13 cellular contexts compared by ENCODE assay signal in genomic region chr15:101684384-101684783, GRCh38. TPM values are rescaled to one million over a fixed set of nuclear protein-coding genes. Genes with fewer than 3 reads are reported as not detected.
DNase-seq lines count a peak whose midpoint lies in the region; FAIRE-seq and TF ChIP-seq lines count a peak whose summit lies in the region.
"Had no signal": no experiment of that assay in that cellular context is flagged by ENCODE, and none has a peak within 500 bp of the region (broad histone marks: within the 10 kb centered on the region; RNA-seq: fewer than 3 reads in every experiment).

No MANE protein-coding gene starts in this region.

- H3K4me2 ChIP-seq in astrocyte (ENCODE audit: low read length) (peak overlapping the region; percentile 31), hepatocyte (no peak overlapping the region), neuronal stem cell (ENCODE audit: insufficient read depth, low read length, poor library complexity, severe bottlenecking) (no peak overlapping the region)
- H3K4me2 ChIP-seq: KMS-11 had no signal

- no peaks in the 10 kb centered on the region for H3K9me2 ChIP-seq in hepatocyte (replicated peaks; ENCODE audit: insufficient read depth)

- DNase-seq in AG04449 (ENCODE audit: low read depth, low spot score): peak; percentile 82
- peak; percentile 5 for DNase-seq in H54 (ENCODE audit: insufficient read length, low spot score)
- DNase-seq in astrocyte (ENCODE audit: low read depth): peak; percentile 85
- DNase-seq in hepatocyte (ENCODE audit: low spot score): peak; percentile 69
- DNase-seq in GM10266 (ENCODE audit: extremely low spot score): no peak
- no peak for DNase-seq in stimulated activated CD4-positive, alpha-beta T cell treated with anti-CD3 and anti-CD28 coated beads, Interleukin-4, amount 100 ng/mL, for 4 hours
- DNase-seq in neuronal stem cell (ENCODE audit: low spot score): no peak
- DNase-seq in GM20000 (ENCODE audit: low spot score): no peak
- DNase-seq: CD4-positive, CD25-positive, alpha-beta regulatory T cell; mesendoderm; retina had no signal

- H3K4me3 ChIP-seq in AG04449 (ENCODE audit: low read depth, low read length): no peak overlapping the region
- no peak overlapping the region for H3K4me3 ChIP-seq in astrocyte (ENCODE audit: insufficient read depth, low read depth, low read length)
- no peak overlapping the region for H3K4me3 ChIP-seq in hepatocyte
- no peak overlapping the region for H3K4me3 ChIP-seq in neuronal stem cell (ENCODE audit: low read length in 2 of 2)

- H3K27ac ChIP-seq in astrocyte (ENCODE audit: low read depth, low read length) (peak overlapping the region; percentile 61), hepatocyte (peak overlapping the region; percentile 56), neuronal stem cell (replicated peaks; ENCODE audit: low read length) (no peak overlapping the region)
- H3K27ac ChIP-seq: KMS-11 had no signal

- no peak overlapping the region for H2BK120ac ChIP-seq in neuronal stem cell (ENCODE audit: low read depth, low read length)

- peak overlapping the region; percentile 91 for H3K27ac Mint-ChIP-seq in astrocyte (ENCODE audit: unreplicated experiment)
- H3K27ac Mint-ChIP-seq: CD4-positive, CD25-positive, alpha-beta regulatory T cell had no signal

- peak; percentile 72 for FAIRE-seq in H54 (lab: Jason Lieb, UNC)
- peak; percentile 97 for FAIRE-seq in astrocyte (lab: Jason Lieb, UNC)
- FAIRE-seq: frontal cortex had no signal

- POLR2A ChIA-PET in AG04449 (lab: Yijun Ruan, JAX): interaction anchor here (0.6 kb wide), 1 partner anchor 28 kb away, joined by 3 read pairs; no protein-coding TSS in a partner anchor

- no peak overlapping the region for H2BK5ac ChIP-seq in neuronal stem cell (ENCODE audit: low read length)

- H3K4me1 Mint-ChIP-seq in astrocyte (ENCODE audit: low read depth, unreplicated experiment): peaks cover 26% of the 10 kb centered on the region

- H4K20me1 ChIP-seq in astrocyte (ENCODE audit: insufficient read depth, low read length) (no peaks in the 10 kb centered on the region), hepatocyte (ENCODE audit: insufficient read depth, poor library complexity, severe bottlenecking) (no peaks in the 10 kb centered on the region)

- H3K27me3 ChIP-seq in astrocyte (ENCODE audit: insufficient read depth, low read length) (no peaks in the 10 kb centered on the region), hepatocyte (no peaks in the 10 kb centered on the region), neuronal stem cell (ENCODE audit: control insufficient read depth in 3 of 3, insufficient read depth in 3 of 3, low read depth in 1 of 3, low read length in 3 of 3) (no peaks in the 10 kb centered on the region)

- H3K4me1 ChIP-seq in astrocyte (ENCODE audit: insufficient read depth, low read length) (peaks cover 3% of the 10 kb centered on the region), hepatocyte (ENCODE audit: insufficient read depth) (peaks cover 5% of the 10 kb centered on the region), neuronal stem cell (ENCODE audit: control insufficient read depth in 2 of 2, insufficient read depth in 1 of 2, low read depth in 1 of 2, low read length in 2 of 2) (no peaks in the 10 kb centered on the region)

- no peaks in the 10 kb centered on the region for H3K27me3 Mint-ChIP-seq in astrocyte (ENCODE audit: low read depth, unreplicated experiment)
- H3K27me3 Mint-ChIP-seq: CD4-positive, CD25-positive, alpha-beta regulatory T cell had no signal

- no peak overlapping the region for H3K4me3 Mint-ChIP-seq in astrocyte (ENCODE audit: unreplicated experiment)
- H3K4me3 Mint-ChIP-seq: CD4-positive, CD25-positive, alpha-beta regulatory T cell had no signal

- no peak overlapping the region for H2AFZ ChIP-seq in astrocyte (ENCODE audit: low read depth, low read length)
- no peak overlapping the region for H2AFZ ChIP-seq in hepatocyte
- no peak overlapping the region for H2AFZ ChIP-seq in neuronal stem cell (ENCODE audit: low read length)

- H3K18ac ChIP-seq in neuronal stem cell (ENCODE audit: low read length): no peak overlapping the region

- no peak overlapping the region for H3K4ac ChIP-seq in neuronal stem cell (ENCODE audit: low read length)

- H3K36me3 ChIP-seq in astrocyte (ENCODE audit: insufficient read depth, low read length) (peaks cover 8% of the 10 kb centered on the region), hepatocyte (replicated peaks; ENCODE audit: insufficient read depth, low read depth) (no peaks in the 10 kb centered on the region), neuronal stem cell (replicated peaks in 1 of 2; ENCODE audit: control insufficient read depth in 2 of 2, insufficient read depth in 2 of 2, low read length in 2 of 2) (peaks cover 2 to 37% of the 10 kb centered on the region in 2 donors)

- H3K79me1 ChIP-seq in neuronal stem cell (ENCODE audit: low read depth, low read length): no peaks in the 10 kb centered on the region

- 38% methylated on average over 1 of the region's 1 CpG for WGBS in hepatocyte (ENCODE audit: low lambda C conversion rate, missing lambda C conversion rate)
- WGBS in neuronal stem cell (ENCODE audit: extremely low coverage in 2 of 2, insufficient read length in 2 of 2, insufficient replicate concordance in 1 of 2), 2 donors: no CpG with 5 or more reads among the region's 1 CpG

- no peak overlapping the region for H3K9ac ChIP-seq in astrocyte (ENCODE audit: low read length)
- no peak overlapping the region for H3K9ac ChIP-seq in neuronal stem cell (ENCODE audit: low read depth, low read length, poor library complexity)
- H3K9ac ChIP-seq: KMS-11 had no signal

- H3K14ac ChIP-seq in neuronal stem cell (ENCODE audit: low read length): no peak overlapping the region

- no peak for TF ChIP-seq POLR2A in H54 (IDR thresholded peaks at IDR 0.05; ENCODE audit: low read depth, low read length)

- TF ChIP-seq CTCF in AG04449 (IDR thresholded peaks at IDR 0.05; ENCODE audit: insufficient read depth, low read length, missing control alignments) (no peak), astrocyte (IDR thresholded peaks at IDR 0.05; ENCODE audit: insufficient read depth, low read depth, low read length) (no peak), hepatocyte (IDR thresholded peaks at IDR 0.05; ENCODE audit: poor library complexity) (no peak), GM10266 (IDR thresholded peaks at IDR 0.05; ENCODE audit: control insufficient read depth, insufficient read depth, low read depth, missing control alignments) (no peak), GM20000 (IDR thresholded peaks at IDR 0.05; ENCODE audit: extremely low read depth, missing control alignments) (no peak)

- no peak overlapping the region for H3K23ac ChIP-seq in neuronal stem cell (ENCODE audit: low read depth, low read length, poor library complexity)

- H3K36me3 Mint-ChIP-seq in astrocyte (ENCODE audit: low read depth, unreplicated experiment): peaks cover 5% of the 10 kb centered on the region

- no peak overlapping the region for H2BK15ac ChIP-seq in neuronal stem cell (ENCODE audit: low read length)

- CTCF ChIA-PET in AG04449 (lab: Yijun Ruan, JAX): interaction anchor here (3.3 kb wide), 1 partner anchor 43 kb away, joined by 15 read pairs; no protein-coding TSS in a partner anchor

- no peaks in the 10 kb centered on the region for H3K9me3 Mint-ChIP-seq in astrocyte (ENCODE audit: unreplicated experiment)

- H4K91ac ChIP-seq in neuronal stem cell (ENCODE audit: low read depth, low read length, poor library complexity): no peak overlapping the region

- H4K8ac ChIP-seq in neuronal stem cell (ENCODE audit: low read depth, low read length): no peak overlapping the region

- H3K79me2 ChIP-seq in astrocyte (ENCODE audit: insufficient read depth, low read length) (no peaks in the 10 kb centered on the region), hepatocyte (no peaks in the 10 kb centered on the region)

- H3K9me3 ChIP-seq in astrocyte (ENCODE audit: insufficient read depth, low read depth, low read length) (no peaks in the 10 kb centered on the region), hepatocyte (ENCODE audit: low read depth) (no peaks in the 10 kb centered on the region), neuronal stem cell (replicated peaks in 1 of 2; ENCODE audit: control insufficient read depth in 2 of 2, insufficient read depth in 1 of 2, low read depth in 1 of 2, low read length in 2 of 2) (no peaks in the 10 kb centered on the region)

- no peak overlapping the region for H2BK12ac ChIP-seq in neuronal stem cell (ENCODE audit: low read length)

- no peak overlapping the region for H2AK5ac ChIP-seq in neuronal stem cell (ENCODE audit: low read depth, low read length)

RNA-seq across cellular contexts. Expression of gene TM2D3, which starts 32.2 kb away (rescaled TPM):
- 28.1 and 31.8 TPM in 2 replicates for total RNA-seq in astrocyte
- 41.9 and 46.6 TPM in 2 replicates for total RNA-seq in hepatocyte
- 49.6 and 55.7 TPM in 2 replicates for polyA plus RNA-seq in hepatocyte
- polyA plus RNA-seq in neuronal stem cell (2013, experiment 1 of 2): 31.2 TPM
- polyA plus RNA-seq in neuronal stem cell (2013, experiment 2 of 2): 30.8 TPM

RNA-seq across cellular contexts. Expression of gene TARS3, which starts 39.9 kb away (rescaled TPM):
- total RNA-seq in astrocyte (15.7 and 16.3 TPM in 2 replicates), hepatocyte (12.8 and 28.5 TPM in 2 replicates)
- polyA plus RNA-seq in hepatocyte: 9.7 and 10.6 TPM in 2 replicates
- 12.7 TPM for polyA plus RNA-seq in neuronal stem cell (2013, experiment 1 of 2)
- polyA plus RNA-seq in neuronal stem cell (2013, experiment 2 of 2): 12.6 TPM

Comparison
In these comparisons a context has a peak if more than half of its experiments do, and no peak if none do; other contexts are left out.
1. DNase-seq: peak in AG04449 (single experiment), H54 (single experiment), astrocyte (single experiment) and hepatocyte (single experiment); none in GM10266 (single experiment), stimulated activated CD4-positive, alpha-beta T cell treated with anti-CD3 and anti-CD28 coated beads, Interleukin-4, amount 100 ng/mL, for 4 hours (0 of 2), neuronal stem cell (single experiment) and GM20000 (single experiment).